ENCODE assay signal across 8 cellular contexts in genomic region chr19:55418185-55418584, GRCh38. TPM values are rescaled to one million over a fixed set of nuclear protein-coding genes. Genes with fewer than 3 reads are reported as not detected.
DNase-seq lines count a peak whose midpoint lies in the region; ATAC-seq, FAIRE-seq and TF ChIP-seq lines count a peak whose summit lies in the region.

No MANE protein-coding gene starts in this region.

- TF ChIP-seq CTCF in D721Med (IDR thresholded peaks at IDR 0.05; ENCODE audit: insufficient read depth, missing control alignments) (peak; percentile 92), Peyer's patch (IDR thresholded peaks at IDR 0.05) (peak in 5 of 6 experiments; percentile 18 to 86 (median 81)), parathyroid adenoma (IDR thresholded peaks at IDR 0.05) (peak; percentile 75)

- no peak overlapping the region for H2AFZ ChIP-seq in parathyroid adenoma

- no peaks in the 10 kb centered on the region for H3K9me3 ChIP-seq in Peyer's patch
- H3K9me3 ChIP-seq in parathyroid adenoma (ENCODE audit: control insufficient read depth, low read length) = no peaks in the 10 kb centered on the region

- no peak overlapping the region for H3K9ac ChIP-seq in parathyroid adenoma

- no peak for TF ChIP-seq POLR2A in Peyer's patch (IDR thresholded peaks at IDR 0.05)

- no peak overlapping the region for H3K4me3 ChIP-seq in Peyer's patch
- H3K4me3 ChIP-seq in parathyroid adenoma (ENCODE audit: low read depth, low read length) = no peak overlapping the region

- DNase-seq in D721Med (ENCODE audit: insufficient read length, low spot score) = peak; percentile 87
- peak in 63 of 76 experiments; percentile 21 to 82 (median 54) for DNase-seq in HUDEP-2 (lab: John Stamatoyannopoulos, UW; ENCODE audit: unreplicated experiment in 76 of 76)
- DNase-seq in Peyer's patch = peak in 2 of 3 donors; percentile 40 to 81
- peak; percentile 44 for DNase-seq in activated naive CD4-positive, alpha-beta T cell treated with anti-CD3 and anti-CD28 coated beads, Interleukin-2, amount 50 U/mL, for 16 hours
- peak; percentile 59 for DNase-seq in germinal center (ENCODE audit: low spot score)

- H3K36me3 ChIP-seq in Peyer's patch (no peaks in the 10 kb centered on the region), parathyroid adenoma (ENCODE audit: control insufficient read depth, insufficient read depth, low read length) (no peaks in the 10 kb centered on the region)

- H3K27ac ChIP-seq in Peyer's patch = no peak overlapping the region
- H3K27ac ChIP-seq in parathyroid adenoma = no peak overlapping the region

- no peak for ATAC-seq in GM21528 (IDR thresholded peaks at IDR 0.05; ENCODE audit: low FRiP score, unreplicated experiment)
- ATAC-seq in HG03354 (IDR thresholded peaks at IDR 0.05; ENCODE audit: poor library complexity, severe bottlenecking, unreplicated experiment) = no peak

- no peaks in the 10 kb centered on the region for H3K79me2 ChIP-seq in parathyroid adenoma

- FAIRE-seq in D721Med (lab: Jason Lieb, UNC) = peak; percentile 38

- H3K4me1 ChIP-seq in Peyer's patch = no peaks in the 10 kb centered on the region
- H3K4me1 ChIP-seq in parathyroid adenoma = no peaks in the 10 kb centered on the region

- H3K27me3 ChIP-seq in Peyer's patch (no peaks in the 10 kb centered on the region), parathyroid adenoma (ENCODE audit: control insufficient read depth, insufficient read depth, low read length) (no peaks in the 10 kb centered on the region)

- H3K4me2 ChIP-seq in parathyroid adenoma (ENCODE audit: low read length) = no peak overlapping the region

RNA-seq across cellular contexts. Expression of gene UBE2S, which starts 10.6 kb away (rescaled TPM):
- 1 to 10 TPM; 5.2 to 9.1 (median 7.6) TPM for total RNA-seq in Peyer's patch

RNA-seq across cellular contexts. Expression of gene SHISA7, which starts 24.9 kb away (rescaled TPM):
- not detected for total RNA-seq in Peyer's patch

RNA-seq across cellular contexts. Expression of gene RPL28, which starts 32.5 kb away (rescaled TPM):
- 100 to 1,000 TPM; 116 to 394 (median 283) TPM for total RNA-seq in Peyer's patch

RNA-seq across cellular contexts. Expression of gene TMEM238, which starts 34.1 kb away (rescaled TPM):
- 10 to 100 TPM; 19.8 to 75.8 (median 61.6) TPM for total RNA-seq in Peyer's patch

RNA-seq across cellular contexts. Expression of gene TMEM190, which starts 41.6 kb away (rescaled TPM):
- not detected for total RNA-seq in Peyer's patch
